14 cellular contexts compared by ENCODE assay signal in the genomic region with DNA sequence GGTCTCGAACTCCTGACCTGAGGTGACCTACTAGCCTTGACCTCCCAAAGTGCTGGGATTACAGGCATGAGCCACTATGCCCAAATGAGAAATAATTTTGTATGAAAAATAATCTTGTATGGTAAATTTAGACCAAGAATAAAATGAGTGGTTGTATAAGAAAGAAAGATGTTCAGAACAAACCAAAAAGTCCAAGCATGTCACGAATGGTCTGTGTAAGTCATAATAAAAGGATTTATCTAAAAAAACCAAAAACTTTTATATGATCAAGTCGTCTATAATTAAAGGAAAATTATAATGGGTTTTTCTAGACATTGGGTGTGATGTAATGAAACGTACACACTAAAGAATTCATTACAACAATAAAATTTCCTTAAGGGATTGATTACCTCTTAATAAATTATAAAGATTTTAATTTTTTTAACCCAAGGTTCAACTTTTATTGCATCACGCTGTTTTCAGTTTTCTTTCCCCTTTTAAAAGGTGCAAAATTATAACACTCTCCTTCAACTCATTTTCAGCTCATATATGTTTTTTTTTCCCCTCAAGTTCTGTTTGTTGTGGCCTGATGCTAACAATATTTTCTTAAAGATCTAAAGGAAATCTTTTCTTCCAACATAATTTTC.
DNase-seq lines count a peak whose midpoint lies in the region; ATAC-seq and TF ChIP-seq lines count a peak whose summit lies in the region.
"Had no signal": no experiment of that assay in that cellular context is flagged by ENCODE, and none has a peak within 500 bp of the region (broad histone marks: within the 10 kb centered on the region; RNA-seq: fewer than 3 reads in every experiment).

No MANE protein-coding gene starts in this region.

- DNase-seq in NCI-H146 (lab: John Stamatoyannopoulos, UW) (peak; percentile 24), NCI-H146 treated with DMSO at 0.1 percent for 48 hours (lab: John Stamatoyannopoulos, UW; ENCODE audit: unreplicated experiment) (no peak), ELR (ENCODE audit: low read depth) (peak; percentile 72), NCI-H226 (peak; percentile 38), erythroblast (lab: John Stamatoyannopoulos, UW) (peak; percentile 54 to 66), HuH-7 (ENCODE audit: low spot score) (no peak), UCSD-AML1 (lab: John Stamatoyannopoulos, UW; ENCODE audit: unreplicated experiment) (no peak)
- DNase-seq: activated CD4-positive, alpha-beta T cell treated with anti-CD3 and anti-CD28 coated beads for 48 hours; gastrocnemius medialis; immature natural killer cell; MG63; upper lobe of right lung had no signal

- TF ChIP-seq POLR2A in erythroblast (IDR thresholded peaks at IDR 0.05; ENCODE audit: low read length): no peak

- ATAC-seq in HG02884 (IDR thresholded peaks at IDR 0.05; ENCODE audit: unreplicated experiment): no peak
- ATAC-seq: activated T-helper 17 cell treated with anti-CD3 and anti-CD28 coated beads, Interleukin-2, amount 50 U/mL, for 72 hours; gastrocnemius medialis; upper lobe of right lung had no signal

Comparison
In these comparisons a context has a peak if more than half of its experiments do, and no peak if none do; other contexts are left out.
1. DNase-seq: peak in NCI-H146 (single experiment), ELR (single experiment), NCI-H226 (single experiment) and erythroblast (2 of 2); none in NCI-H146 treated with DMSO at 0.1 percent for 48 hours (single experiment), HuH-7 (single experiment) and UCSD-AML1 (single experiment).